In genomic region chr18:36127866-36128845, GRCh38 we compare ENCODE assay signal across 8 cellular contexts. TPM values are rescaled to one million over a fixed set of nuclear protein-coding genes. Genes with fewer than 3 reads are reported as not detected.
DNase-seq lines count a peak whose midpoint lies in the region; ATAC-seq, FAIRE-seq and TF ChIP-seq lines count a peak whose summit lies in the region.

No MANE protein-coding gene starts in this region.

- in situ Hi-C loops in gastrocnemius medialis (cut with MboI; ENCODE audit: low sequenced_read_pairs in 4 of 4) = loop anchor here in 1 of 4 donors (5.0 kb wide), 1 partner anchor 61 kb away; the partner anchor contains the start of gene RPRD1A

- H3K4me3 ChIP-seq in adipocyte (ENCODE audit: low read length) = peak overlapping the region; percentile 97
- peak overlapping the region; percentile 99 for H3K4me3 ChIP-seq in iPS-18a (ENCODE audit: low read length)
- H3K4me3 ChIP-seq in gastrocnemius medialis = peak overlapping the region; percentile 93 to 100 (median 97)

- no peaks in the 10 kb centered on the region for H3K9me3 ChIP-seq in adipocyte (ENCODE audit: control insufficient read depth, low read length)
- H3K9me3 ChIP-seq in iPS-18a (ENCODE audit: control insufficient read depth, low read depth, low read length) = no peaks in the 10 kb centered on the region
- H3K9me3 ChIP-seq in gastrocnemius medialis = no peaks in the 10 kb centered on the region

- no peak overlapping the region for H3K27ac ChIP-seq in iPS-18a (ENCODE audit: low read length)
- H3K27ac ChIP-seq in gastrocnemius medialis = peak overlapping the region; percentile 99 to 100 (median 100)

- peaks cover 20% of the 10 kb centered on the region for H3K36me3 ChIP-seq in adipocyte (ENCODE audit: control insufficient read depth, insufficient read depth, low read length, severe bottlenecking)
- H3K36me3 ChIP-seq in iPS-18a (ENCODE audit: control insufficient read depth, low read depth, low read length) = peaks cover 29% of the 10 kb centered on the region
- peaks cover 0 to 15% of the 10 kb centered on the region in 2 donors for H3K36me3 ChIP-seq in gastrocnemius medialis

- H3K4me1 ChIP-seq in adipocyte (ENCODE audit: control insufficient read depth, insufficient read depth, low read length) (peaks cover 21% of the 10 kb centered on the region), iPS-18a (ENCODE audit: control insufficient read depth, low read depth, low read length) (peaks cover 5% of the 10 kb centered on the region), gastrocnemius medialis (peaks cover 23 to 30% of the 10 kb centered on the region in 2 donors)

- no peaks in the 10 kb centered on the region for H3K27me3 ChIP-seq in adipocyte (replicated peaks; ENCODE audit: control insufficient read depth, insufficient read depth, low read length)
- H3K27me3 ChIP-seq in iPS-18a (ENCODE audit: control insufficient read depth, insufficient read depth, low read length) = no peaks in the 10 kb centered on the region
- H3K27me3 ChIP-seq in gastrocnemius medialis = no peaks in the 10 kb centered on the region

- no peak for ATAC-seq in gastrocnemius medialis

- no peak for FAIRE-seq in GM12892 (lab: Jason Lieb, UNC)

- peak overlapping the region; percentile 96 for H3K9ac ChIP-seq in adipocyte (ENCODE audit: low read length)
- peak overlapping the region; percentile 93 for H3K9ac ChIP-seq in iPS-18a (ENCODE audit: low read length)

- DNase-seq in DMS53 (lab: John Stamatoyannopoulos, UW) (peak; percentile 41), DMS53 treated with DMSO at 0.1 percent for 48 hours (lab: John Stamatoyannopoulos, UW; ENCODE audit: unreplicated experiment) (no peak), LHCN-M2 (ENCODE audit: low read depth) (peak; percentile 20), adipocyte (ENCODE audit: low read depth) (peak; percentile 58), gastrocnemius medialis (no peak), kidney glomerular epithelial cell (lab: John Stamatoyannopoulos, UW) (no peak), GM12892 (ENCODE audit: insufficient read length) (no peak)

- TF ChIP-seq POLR2A in gastrocnemius medialis (IDR thresholded peaks at IDR 0.05) = no peak
- no peak for TF ChIP-seq POLR2A in GM12892 (IDR thresholded peaks at IDR 0.05; ENCODE audit: low read depth, low read length)

- intact Hi-C loops in gastrocnemius medialis (cut with DNase I; ENCODE audit: low total_unique reads) = loop anchor here (2.0 to 5.0 kb wide), 3 partner anchors 111 to 783 kb away; partner anchors contain the start of genes FHOD3 and ZNF24

- TF ChIP-seq CTCF in gastrocnemius medialis (IDR thresholded peaks at IDR 0.05 in 4 of 5, conservative IDR thresholded peaks at IDR 0.05 in 1 of 5) = no peak

RNA-seq across cellular contexts. Expression of gene SLC39A6, which starts 1.0 kb away (rescaled TPM):
- total RNA-seq in LHCN-M2 (2014; rRNA removed) = 110 and 113 TPM in 2 replicates
- polyA plus RNA-seq in LHCN-M2 (2012) = 37.0 TPM
- 10 to 100 TPM; 16.7 to 24.7 (median 18.3) TPM for total RNA-seq in gastrocnemius medialis
- polyA plus RNA-seq in GM12892 (2012; ENCODE audit: missing spikeins) = 26.8 TPM

RNA-seq across cellular contexts. Expression of gene ELP2, which starts 1.5 kb away (rescaled TPM):
- total RNA-seq in LHCN-M2 (2014; rRNA removed) (44.6 and 48.2 TPM in 2 replicates), gastrocnemius medialis (10 to 100 TPM; 23.7 to 51.0 (median 42.8) TPM)
- 44.5 TPM for polyA plus RNA-seq in LHCN-M2 (2012)
- 91.3 TPM for polyA plus RNA-seq in GM12892 (2012; ENCODE audit: missing spikeins)

RNA-seq across cellular contexts. Expression of gene MOCOS, which starts 59.1 kb away (rescaled TPM):
- 4.2 and 5.7 TPM in 2 replicates for total RNA-seq in LHCN-M2 (2014; rRNA removed)
- polyA plus RNA-seq in LHCN-M2 (2012) = 3.9 TPM
- total RNA-seq in gastrocnemius medialis = 1 to 10 TPM in 1 of 4 donors, under 1 TPM in 3; 0.46 to 2.8 (median 0.73) TPM
- polyA plus RNA-seq in GM12892 (2012; ENCODE audit: missing spikeins) = 1.3 TPM

Comparison
In these comparisons a context has a peak if more than half of its experiments do, and no peak if none do; other contexts are left out.
1. DNase-seq: peak in DMS53 (single experiment), LHCN-M2 (single experiment) and adipocyte (single experiment); none in DMS53 treated with DMSO at 0.1 percent for 48 hours (single experiment), gastrocnemius medialis (0 of 2), kidney glomerular epithelial cell (single experiment) and GM12892 (single experiment).
2. Peak in every context shown above with its lines, with median percentiles within 50 percentile points of each other: H3K4me3 ChIP-seq.